ENCODE assay signal across 15 cellular contexts in the genomic region with DNA sequence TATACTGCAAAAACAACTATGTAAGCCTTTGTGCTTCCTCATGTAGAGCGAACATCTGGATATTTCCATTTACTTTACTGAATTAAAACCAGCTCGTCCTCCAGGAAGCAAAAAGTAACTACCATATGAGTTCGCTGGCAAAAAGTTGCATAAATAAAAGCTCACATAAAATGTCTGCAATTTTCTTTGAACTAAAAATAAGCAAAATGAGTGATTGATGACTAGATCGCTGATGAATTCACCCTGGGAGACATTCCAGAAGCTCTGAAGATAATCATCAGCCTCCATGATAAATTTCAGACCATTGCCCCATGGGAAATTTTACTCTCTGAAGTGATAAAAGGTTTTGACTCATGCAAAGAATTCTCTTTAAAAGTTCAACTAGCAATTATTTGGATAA.
DNase-seq lines count a peak whose midpoint lies in the region; ATAC-seq and TF ChIP-seq lines count a peak whose summit lies in the region.
"Had no signal": no experiment of that assay in that cellular context is flagged by ENCODE, and none has a peak within 500 bp of the region (broad histone marks: within the 10 kb centered on the region; RNA-seq: fewer than 3 reads in every experiment).

No MANE protein-coding gene starts in this region.

- WGBS in mesendoderm (ENCODE audit: extremely low coverage, insufficient coverage, low lambda C conversion rate) = no CpG with 5 or more reads among the region's 4 CpGs

- H3K18ac ChIP-seq in mesendoderm (ENCODE audit: low read length) = no peak overlapping the region

- no peak for TF ChIP-seq CTCF in chondrocyte (IDR thresholded peaks at IDR 0.05)

- H3K27ac Mint-ChIP-seq in chondrocyte (ENCODE audit: unreplicated experiment) = peak overlapping the region; percentile 66
- H3K27ac Mint-ChIP-seq: activated naive CD4-positive, alpha-beta T cell treated with anti-CD3 and anti-CD28 coated beads for 36 hours had no signal

- H3K4me3 ChIP-seq in mesendoderm (ENCODE audit: low read length) = no peak overlapping the region

- peaks cover 41% of the 10 kb centered on the region for H3K4me1 Mint-ChIP-seq in chondrocyte (ENCODE audit: low read depth)

- H2BK15ac ChIP-seq in mesendoderm (replicated peaks; ENCODE audit: low read depth) = no peak overlapping the region

- ATAC-seq in HG02852 (IDR thresholded peaks at IDR 0.05; ENCODE audit: unreplicated experiment) = no peak

- no peak overlapping the region for H4K8ac ChIP-seq in mesendoderm (ENCODE audit: low read depth, low read length)

- no peaks in the 10 kb centered on the region for H3K36me3 ChIP-seq in mesendoderm (ENCODE audit: control insufficient read depth, insufficient read depth, low read length)

- no peaks in the 10 kb centered on the region for H3K9me3 Mint-ChIP-seq in chondrocyte (ENCODE audit: low read depth)
- H3K9me3 Mint-ChIP-seq: activated naive CD4-positive, alpha-beta T cell treated with anti-CD3 and anti-CD28 coated beads for 36 hours had no signal

- no peak overlapping the region for H3K4me2 ChIP-seq in mesendoderm (ENCODE audit: low read length)

- no peak overlapping the region for H2BK120ac ChIP-seq in mesendoderm (ENCODE audit: low read depth, low read length)

- H3K79me1 ChIP-seq in mesendoderm (ENCODE audit: low read length) = no peaks in the 10 kb centered on the region

- DNase-seq in AG08395 (ENCODE audit: low spot score) (peak; percentile 70), LHCN-M2 (ENCODE audit: low read depth) (peak; percentile 82), chondrocyte (ENCODE audit: low spot score) (no peak), mesendoderm (peak; percentile 28), caudate nucleus (lab: John Stamatoyannopoulos, UW) (no peak), HUDEP-2 (lab: John Stamatoyannopoulos, UW; ENCODE audit: unreplicated experiment in 76 of 76) (no peak), NCI-H146 treated with DMSO at 0.1 percent for 48 hours (lab: John Stamatoyannopoulos, UW; ENCODE audit: unreplicated experiment) (no peak)
- DNase-seq: activated naive CD4-positive, alpha-beta T cell treated with anti-CD3 and anti-CD28 coated beads for 36 hours; cortex of kidney; NCI-H1105; NCI-H510A treated with DMSO at 0.1 percent for 48 hours; RPMI8226; T-helper 9 cell had no signal

- H3K79me2 ChIP-seq in mesendoderm (ENCODE audit: control insufficient read depth, insufficient read depth, low read length) = no peaks in the 10 kb centered on the region

- no peaks in the 10 kb centered on the region for H3K36me3 Mint-ChIP-seq in chondrocyte (ENCODE audit: low read depth)

- no peak overlapping the region for H3K4me3 Mint-ChIP-seq in chondrocyte (ENCODE audit: unreplicated experiment)
- H3K4me3 Mint-ChIP-seq: activated naive CD4-positive, alpha-beta T cell treated with anti-CD3 and anti-CD28 coated beads for 36 hours had no signal

- H2BK5ac ChIP-seq in mesendoderm (ENCODE audit: low read length) = no peak overlapping the region

- H3K4ac ChIP-seq in mesendoderm (ENCODE audit: low read depth, low read length) = no peak overlapping the region

- no peak overlapping the region for H2AK5ac ChIP-seq in mesendoderm (ENCODE audit: low read length)

- no peak overlapping the region for H3K56ac ChIP-seq in mesendoderm (ENCODE audit: low read length)

- no peaks in the 10 kb centered on the region for H3K27me3 ChIP-seq in mesendoderm (ENCODE audit: insufficient read depth, low read length, poor library complexity)

- H3K9ac ChIP-seq in mesendoderm (ENCODE audit: low read length) = no peak overlapping the region

- H4K5ac ChIP-seq in mesendoderm (ENCODE audit: low read length) = no peak overlapping the region

- no peaks in the 10 kb centered on the region for H3K27me3 Mint-ChIP-seq in chondrocyte (ENCODE audit: low read depth)

- H3K4me1 ChIP-seq in mesendoderm (ENCODE audit: control insufficient read depth, low read depth, low read length) = peaks cover 2% of the 10 kb centered on the region

- H3K27ac ChIP-seq in mesendoderm (ENCODE audit: low read depth, low read length) = no peak overlapping the region
- H3K27ac ChIP-seq in caudate nucleus (ENCODE audit: low read depth, low read length) = no peak overlapping the region
- H3K27ac ChIP-seq: C4-2B had no signal

- no peak overlapping the region for H3K23ac ChIP-seq in mesendoderm (ENCODE audit: low read length)

Comparison
In these comparisons a context has a peak if more than half of its experiments do, and no peak if none do; other contexts are left out.
1. DNase-seq: peak in AG08395 (single experiment), LHCN-M2 (single experiment) and mesendoderm (single experiment); none in chondrocyte (single experiment), caudate nucleus (0 of 61), HUDEP-2 (0 of 76) and NCI-H146 treated with DMSO at 0.1 percent for 48 hours (single experiment).